ENCODE assay signal across 17 cellular contexts in the genomic region with DNA sequence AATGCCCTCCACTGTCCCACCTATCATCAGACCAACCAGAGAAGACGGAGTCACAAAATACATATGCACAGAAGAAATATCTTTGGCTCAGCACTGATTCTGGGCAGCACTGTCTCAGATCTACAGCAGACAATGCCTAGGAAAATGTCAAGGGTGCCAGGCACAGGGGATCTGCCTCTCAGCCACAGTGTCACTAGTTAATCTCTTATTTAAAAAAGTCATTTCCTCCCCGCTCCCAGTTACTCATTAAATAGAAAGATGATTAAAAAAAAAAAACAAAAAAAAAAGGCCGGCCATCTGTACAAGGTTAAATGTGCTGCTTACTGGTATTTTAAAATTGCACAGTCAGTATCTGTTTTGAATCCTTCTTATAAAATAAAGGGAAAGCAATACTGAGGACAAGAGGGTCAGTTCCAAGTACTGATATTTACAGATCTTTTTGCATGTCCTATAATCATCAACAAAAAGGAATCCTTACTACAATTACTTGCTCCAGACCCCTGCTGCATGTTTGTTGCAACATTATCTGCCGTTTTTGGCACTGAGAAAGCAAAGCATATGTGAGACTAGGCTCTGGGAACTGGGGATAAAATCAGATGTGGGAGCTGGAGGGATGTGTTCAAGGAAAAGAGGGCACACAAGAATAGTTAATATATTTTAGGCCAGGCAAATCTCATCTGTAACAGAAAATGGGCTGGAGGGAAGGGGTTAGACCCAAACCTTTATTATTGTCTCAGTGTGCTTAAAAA.
DNase-seq lines count a peak whose midpoint lies in the region; ATAC-seq and TF ChIP-seq lines count a peak whose summit lies in the region.
"Had no signal": no experiment of that assay in that cellular context is flagged by ENCODE, and none has a peak within 500 bp of the region (broad histone marks: within the 10 kb centered on the region; RNA-seq: fewer than 3 reads in every experiment).

No MANE protein-coding gene starts in this region.

- no peaks in the 10 kb centered on the region for H3K36me3 ChIP-seq in mucosa of descending colon (ENCODE audit: low read depth)
- H3K36me3 ChIP-seq: HAP-1 had no signal

- no peaks in the 10 kb centered on the region for H3K27me3 Mint-ChIP-seq in mesothelial cell of epicardium (ENCODE audit: low read depth)
- no peaks in the 10 kb centered on the region for H3K27me3 Mint-ChIP-seq in activated CD8-positive, alpha-beta memory T cell treated with anti-CD3 and anti-CD28 coated beads, Interleukin-2, amount 10 ng/mL, durations not matched to agents 7 days and 5 days
- H3K27me3 Mint-ChIP-seq: IgD-negative memory B cell had no signal

- intact Hi-C loops in mucosa of descending colon (cut with DNase I, micrococcal nuclease), result no loop called here
- intact Hi-C loops in Right ventricle myocardium superior (cut with DNase I), result no loop called here

- H3K4me1 Mint-ChIP-seq in mesothelial cell of epicardium, result peaks cover 41% of the 10 kb centered on the region
- no peaks in the 10 kb centered on the region for H3K4me1 Mint-ChIP-seq in activated CD8-positive, alpha-beta memory T cell treated with anti-CD3 and anti-CD28 coated beads, Interleukin-2, amount 10 ng/mL, durations not matched to agents 7 days and 5 days

- DNase-seq in NCI-H69 (lab: John Stamatoyannopoulos, UW) (peak; percentile 6), cerebellar cortex (ENCODE audit: low spot score) (peak; percentile 72), mesothelial cell of epicardium (ENCODE audit: low spot score in 2 of 2, unreplicated experiment in 2 of 2) (no peak), mucosa of descending colon (no peak), Right ventricle myocardium superior (no peak)
- no peak for DNase-seq in activated CD8-positive, alpha-beta memory T cell treated with anti-CD3 and anti-CD28 coated beads, Interleukin-2, amount 10 ng/mL, durations not matched to agents 7 days and 5 days
- DNase-seq: EL, Kasumi-1, MM.1S, NCI-H1105, NCI-H187, Peyer's patch, SHP77 treated with DMSO at 0.1 percent for 48 hours had no signal

- H3K4me3 Mint-ChIP-seq in mesothelial cell of epicardium, result no peak overlapping the region
- H3K4me3 Mint-ChIP-seq in activated CD8-positive, alpha-beta memory T cell treated with anti-CD3 and anti-CD28 coated beads, Interleukin-2, amount 10 ng/mL, durations not matched to agents 7 days and 5 days, result no peak overlapping the region

- TF ChIP-seq CTCF in mesothelial cell of epicardium (IDR thresholded peaks at IDR 0.05; ENCODE audit: unreplicated experiment) (no peak), mucosa of descending colon (IDR thresholded peaks at IDR 0.05) (no peak)

- no peaks in the 10 kb centered on the region for H3K9me3 Mint-ChIP-seq in mesothelial cell of epicardium
- H3K9me3 Mint-ChIP-seq in activated CD8-positive, alpha-beta memory T cell treated with anti-CD3 and anti-CD28 coated beads, Interleukin-2, amount 10 ng/mL, durations not matched to agents 7 days and 5 days (ENCODE audit: low read depth), result peaks cover 2% of the 10 kb centered on the region
- H3K9me3 Mint-ChIP-seq: IgD-negative memory B cell had no signal

- no peak overlapping the region for H3K4me3 ChIP-seq in mucosa of descending colon
- H3K4me3 ChIP-seq: HAP-1, Peyer's patch had no signal

- H3K36me3 Mint-ChIP-seq in mesothelial cell of epicardium, result peaks cover 3% of the 10 kb centered on the region
- H3K36me3 Mint-ChIP-seq in activated CD8-positive, alpha-beta memory T cell treated with anti-CD3 and anti-CD28 coated beads, Interleukin-2, amount 10 ng/mL, durations not matched to agents 7 days and 5 days, result no peaks in the 10 kb centered on the region

- CTCF ChIA-PET in activated CD8-positive, alpha-beta memory T cell treated with anti-CD3 and anti-CD28 coated beads, Interleukin-2, amount 10 ng/mL, durations not matched to agents 7 days and 5 days (lab: Charles Lee), result no interaction called here

- H3K4me1 ChIP-seq in mucosa of descending colon (ENCODE audit: low read depth), result no peaks in the 10 kb centered on the region
- H3K4me1 ChIP-seq: HAP-1, Peyer's patch had no signal

- H3K9me3 ChIP-seq in mucosa of descending colon, result no peaks in the 10 kb centered on the region
- H3K9me3 ChIP-seq: HAP-1, Peyer's patch had no signal

- ATAC-seq in GM19463 (IDR thresholded peaks at IDR 0.05; ENCODE audit: unreplicated experiment) (peak; percentile 53), mucosa of descending colon (no peak), GM19351 (IDR thresholded peaks at IDR 0.05; ENCODE audit: unreplicated experiment) (no peak), Right ventricle myocardium superior (ENCODE audit: poor library complexity) (no peak)
- no peak for ATAC-seq in activated CD8-positive, alpha-beta memory T cell treated with anti-CD3 and anti-CD28 coated beads, Interleukin-2, amount 10 ng/mL, durations not matched to agents 7 days and 5 days

- H3K27ac Mint-ChIP-seq in mesothelial cell of epicardium, result peak overlapping the region; percentile 18
- H3K27ac Mint-ChIP-seq in activated CD8-positive, alpha-beta memory T cell treated with anti-CD3 and anti-CD28 coated beads, Interleukin-2, amount 10 ng/mL, durations not matched to agents 7 days and 5 days, result no peak overlapping the region

Comparison
In these comparisons a context has a peak if more than half of its experiments do, and no peak if none do; other contexts are left out.
1. DNase-seq: peak in NCI-H69 (single experiment) and cerebellar cortex (single experiment); none in mesothelial cell of epicardium (0 of 2), activated CD8-positive, alpha-beta memory T cell treated with anti-CD3 and anti-CD28 coated beads, Interleukin-2, amount 10 ng/mL, durations not matched to agents 7 days and 5 days (single experiment), mucosa of descending colon (0 of 3) and Right ventricle myocardium superior (single experiment).